ENCODE assay signal across 22 cellular contexts in the genomic region with DNA sequence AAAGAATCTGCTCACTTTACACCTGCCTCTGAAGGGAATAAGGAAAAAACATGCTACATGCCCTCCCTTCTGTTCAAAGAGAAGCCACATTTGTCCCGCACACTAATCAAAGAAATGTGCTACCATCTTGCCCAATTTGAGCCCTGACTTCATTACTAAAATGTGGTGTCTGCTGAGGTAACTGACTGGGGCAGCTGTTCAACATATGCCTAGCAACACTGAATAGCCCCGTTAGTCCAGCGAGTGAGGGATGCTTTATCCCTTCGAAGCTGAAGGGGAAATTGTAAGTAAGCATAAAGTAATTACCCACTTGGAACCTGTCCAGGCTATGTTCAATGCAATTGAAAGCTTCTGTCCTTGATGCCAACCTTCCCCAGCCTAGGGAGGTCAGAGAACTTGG.
A peak's percentile ranks its signal among the peaks of the same experiment; 100 is the strongest.
DNase-seq lines count a peak whose midpoint lies in the region; ATAC-seq lines count a peak whose summit lies in the region.
"Had no signal": no experiment of that assay in that cellular context is flagged by ENCODE, and none has a peak within 500 bp of the region (broad histone marks: within the 10 kb centered on the region; RNA-seq: fewer than 3 reads in every experiment).

No MANE protein-coding gene starts in this region.

- DNase-seq in LHCN-M2 (ENCODE audit: low read depth) = peak; percentile 10
- DNase-seq in NCI-H1092 (lab: John Stamatoyannopoulos, UW) = peak; percentile 19
- peak; percentile 27 for DNase-seq in NCI-H345 treated with DMSO at 0.1 percent for 48 hours (lab: John Stamatoyannopoulos, UW; ENCODE audit: unreplicated experiment)
- peak; percentile 86 for DNase-seq in NCI-H82 treated with DMSO at 0.1 percent for 48 hours (lab: John Stamatoyannopoulos, UW; ENCODE audit: unreplicated experiment)
- DNase-seq in naive thymus-derived CD8-positive, alpha-beta T cell = no peak
- no peak for DNase-seq in midbrain (lab: John Stamatoyannopoulos, UW)
- no peak for DNase-seq in activated CD4-positive, alpha-beta memory T cell treated with anti-CD3 and anti-CD28 coated beads for 36 hours
- DNase-seq: CD4-positive, CD25-positive, alpha-beta regulatory T cell; COR-L47; DMS 273 treated with DMSO at 0.1 percent for 48 hours; EL; GF-D8; IMR-90; MV-4-11; NCI-H146; NCI-H2029 treated with DMSO at 0.1 percent for 48 hours; NCI-H2171 treated with DMSO at 0.1 percent for 48 hours; NCI-H510A; Peyer's patch; T1000 had no signal

- peaks cover 0 to 3% (median 0%) of the 10 kb centered on the region in 5 donors for H3K27me3 Mint-ChIP-seq in naive thymus-derived CD8-positive, alpha-beta T cell
- H3K27me3 Mint-ChIP-seq in activated CD4-positive, alpha-beta memory T cell treated with anti-CD3 and anti-CD28 coated beads for 36 hours = no peaks in the 10 kb centered on the region
- H3K27me3 Mint-ChIP-seq: CD4-positive, CD25-positive, alpha-beta regulatory T cell had no signal

- POLR2A ChIA-PET in naive thymus-derived CD8-positive, alpha-beta T cell (lab: Charles Lee) = no interaction called here
- POLR2A ChIA-PET in activated CD4-positive, alpha-beta memory T cell treated with anti-CD3 and anti-CD28 coated beads for 36 hours (lab: Charles Lee) = interaction anchor here (0.7 kb wide), 1 partner anchor 212 kb away, joined by 3 read pairs; no protein-coding TSS in a partner anchor

- H3K9me3 Mint-ChIP-seq in naive thymus-derived CD8-positive, alpha-beta T cell = peaks cover 3 to 20% (median 10%) of the 10 kb centered on the region in 9 donors
- H3K9me3 Mint-ChIP-seq in activated CD4-positive, alpha-beta memory T cell treated with anti-CD3 and anti-CD28 coated beads for 36 hours = no peaks in the 10 kb centered on the region

- CTCF ChIA-PET in activated CD4-positive, alpha-beta memory T cell treated with anti-CD3 and anti-CD28 coated beads for 36 hours (lab: Charles Lee) = no interaction called here

- H3K27ac Mint-ChIP-seq in naive thymus-derived CD8-positive, alpha-beta T cell = no peak overlapping the region
- H3K27ac Mint-ChIP-seq in activated CD4-positive, alpha-beta memory T cell treated with anti-CD3 and anti-CD28 coated beads for 36 hours = no peak overlapping the region
- H3K27ac Mint-ChIP-seq: CD4-positive, CD25-positive, alpha-beta regulatory T cell; T-helper 1 cell treated with Interleukin-12 subunit alpha and Interleukin-12 subunit beta and Interleukin-4 antibody, amounts not matched to agents 30 μg/mL and 1 μg/mL, for 36 hours had no signal

- intact Hi-C loops in activated CD4-positive, alpha-beta memory T cell treated with anti-CD3 and anti-CD28 coated beads for 36 hours (cut with micrococcal nuclease) = no loop called here

- H3K4me1 Mint-ChIP-seq in naive thymus-derived CD8-positive, alpha-beta T cell = no peaks in the 10 kb centered on the region
- no peaks in the 10 kb centered on the region for H3K4me1 Mint-ChIP-seq in activated CD4-positive, alpha-beta memory T cell treated with anti-CD3 and anti-CD28 coated beads for 36 hours (ENCODE audit: low read depth)
- H3K4me1 Mint-ChIP-seq: CD4-positive, CD25-positive, alpha-beta regulatory T cell had no signal

- H3K4me3 Mint-ChIP-seq in naive thymus-derived CD8-positive, alpha-beta T cell = no peak overlapping the region
- no peak overlapping the region for H3K4me3 Mint-ChIP-seq in activated CD4-positive, alpha-beta memory T cell treated with anti-CD3 and anti-CD28 coated beads for 36 hours
- H3K4me3 Mint-ChIP-seq: CD4-positive, CD25-positive, alpha-beta regulatory T cell; T-helper 1 cell treated with Interleukin-12 subunit alpha and Interleukin-12 subunit beta and Interleukin-4 antibody, amounts not matched to agents 30 μg/mL and 1 μg/mL, for 36 hours had no signal

- ATAC-seq in naive thymus-derived CD8-positive, alpha-beta T cell = no peak
- ATAC-seq in GM21619 (IDR thresholded peaks at IDR 0.05; ENCODE audit: unreplicated experiment) = no peak

- H3K36me3 Mint-ChIP-seq in naive thymus-derived CD8-positive, alpha-beta T cell = peaks cover 0 to 9% (median 0%) of the 10 kb centered on the region in 3 donors
- no peaks in the 10 kb centered on the region for H3K36me3 Mint-ChIP-seq in activated CD4-positive, alpha-beta memory T cell treated with anti-CD3 and anti-CD28 coated beads for 36 hours
- H3K36me3 Mint-ChIP-seq: CD4-positive, CD25-positive, alpha-beta regulatory T cell had no signal

Comparison
In these comparisons a context has a peak if more than half of its experiments do, and no peak if none do; other contexts are left out.
1. DNase-seq: peak in LHCN-M2 (single experiment), NCI-H1092 (single experiment), NCI-H345 treated with DMSO at 0.1 percent for 48 hours (single experiment) and NCI-H82 treated with DMSO at 0.1 percent for 48 hours (single experiment); none in naive thymus-derived CD8-positive, alpha-beta T cell (0 of 10), midbrain (single experiment) and activated CD4-positive, alpha-beta memory T cell treated with anti-CD3 and anti-CD28 coated beads for 36 hours (single experiment).